In the genomic region with DNA sequence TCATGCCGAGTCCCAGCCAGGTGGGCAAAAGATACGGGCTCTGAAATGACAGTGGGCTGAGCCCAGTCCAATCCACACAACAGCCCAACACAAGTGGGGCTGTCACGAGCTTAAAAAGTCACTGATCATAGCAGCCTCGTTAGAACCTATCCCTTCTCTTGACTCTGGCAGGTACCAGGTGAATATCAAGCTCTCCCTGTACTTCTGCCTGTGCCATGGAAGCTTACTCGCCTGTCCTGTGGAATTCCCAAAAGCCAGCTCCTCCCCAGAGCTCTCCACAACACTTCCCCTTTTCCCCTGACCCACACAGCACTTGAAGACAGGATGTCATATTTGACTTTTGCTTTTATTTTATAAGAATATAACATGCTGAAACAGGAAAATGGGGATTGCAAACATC, we compare ENCODE assay signal across 15 cellular contexts. TPM values are rescaled to one million over a fixed set of nuclear protein-coding genes. Genes with fewer than 3 reads are reported as not detected.
DNase-seq lines count a peak whose midpoint lies in the region; FAIRE-seq and TF ChIP-seq lines count a peak whose summit lies in the region.
"Had no signal": no experiment of that assay in that cellular context is flagged by ENCODE, and none has a peak within 500 bp of the region (broad histone marks: within the 10 kb centered on the region; RNA-seq: fewer than 3 reads in every experiment).

No MANE protein-coding gene starts in this region.

- H3K4me1 ChIP-seq in BLaER1 (peaks cover 50% of the 10 kb centered on the region), NT2/D1 (ENCODE audit: insufficient read depth, insufficient read length) (peaks cover 8% of the 10 kb centered on the region), H1 (replicated peaks in 1 of 4; ENCODE audit: control insufficient read depth in 3 of 4, insufficient read depth in 4 of 4, low read length in 3 of 4) (peaks cover 0 to 10% (median 6%) of the 10 kb centered on the region in 4 experiments; a peak in 6 of 7 replicates)

- H3K23ac ChIP-seq in H1 (ENCODE audit: insufficient read length), result no peak overlapping the region

- no peak overlapping the region for H4K8ac ChIP-seq in H1 (ENCODE audit: extremely low read depth, insufficient read depth, low read length)

- 88% methylated on average over 5 of the region's 5 CpGs; no CpG with 5 or more reads in 1 of the 2 experiments for WGBS in H1 (ENCODE audit: extremely low coverage in 1 of 2, insufficient coverage in 1 of 2, insufficient read length in 1 of 2, insufficient replicate concordance in 2 of 2, low coverage in 1 of 2, low lambda C conversion rate in 2 of 2, missing lambda C conversion rate in 1 of 2), 2 experiments

- no peak for TF ChIP-seq EP300 in H1 (IDR thresholded peaks at IDR 0.05; ENCODE audit: borderline replicate concordance in 1 of 2, low read depth in 2 of 2, low read length in 2 of 2)

- H3K23me2 ChIP-seq in H1 (ENCODE audit: low read depth, low read length), result no peaks in the 10 kb centered on the region; the same call in 1 of the 2 replicates

- no peak overlapping the region for H2AK5ac ChIP-seq in H1 (ENCODE audit: low read depth, low read length)

- DNase-seq in GM12891 (ENCODE audit: insufficient read length, low spot score) (no peak), NT2/D1 (ENCODE audit: low read depth, low spot score) (no peak), H1 (ENCODE audit: low read depth in 1 of 2, low spot score in 2 of 2) (no peak), NCI-H2029 (lab: John Stamatoyannopoulos, UW) (no peak), MV-4-11 (lab: John Stamatoyannopoulos, UW) (no peak)
- no peak for DNase-seq in activated naive CD4-positive, alpha-beta T cell (lab: John Stamatoyannopoulos, UW)
- DNase-seq: CD4-positive, alpha-beta T cell; DMS79; KG1; NCI-H1048; NCI-H526 treated with DMSO at 0.1 percent for 48 hours; PC-9; SJCRH30 had no signal

- no peak overlapping the region for H2AFZ ChIP-seq in H1 (ENCODE audit: low read length)
- H2AFZ ChIP-seq: GM23338, PC-9 had no signal

- peaks cover 39% of the 10 kb centered on the region for H4K20me1 ChIP-seq in BLaER1
- H4K20me1 ChIP-seq in H1 (replicated peaks in 1 of 2; ENCODE audit: control insufficient read depth in 1 of 2, insufficient read depth in 2 of 2, low read length in 2 of 2), result peaks cover 2 to 4% of the 10 kb centered on the region in 2 experiments

- CTCF ChIA-PET in H1 (lab: Charles Lee; ENCODE audit: partially characterized antibody), result interaction anchor here (0.6 to 37.1 kb wide), 28 partner anchors 10 to 517 kb away, joined by 3 to 1131 read pairs (median 4); a partner anchor contains a TSS

- no peak overlapping the region for H3K56ac ChIP-seq in H1 (replicated peaks; ENCODE audit: insufficient read length, low read depth, low read length)

- no peak overlapping the region for H2BK20ac ChIP-seq in H1 (ENCODE audit: low read length)

- H3K4me2 ChIP-seq in BLaER1 (no peak overlapping the region; the same call in 1 of the 2 replicates), H1 (ENCODE audit: insufficient read depth in 1 of 2, low read depth in 2 of 2, low read length in 2 of 2) (no peak overlapping the region)
- H3K4me2 ChIP-seq: GM23338, PC-9 had no signal

- no peak overlapping the region for H4K5ac ChIP-seq in H1 (ENCODE audit: insufficient read length, low read depth, low read length)

- H3K9me3 ChIP-seq in BLaER1 (no peaks in the 10 kb centered on the region), NT2/D1 (ENCODE audit: insufficient read depth, low read length) (no peaks in the 10 kb centered on the region), H1 (ENCODE audit: insufficient read depth in 2 of 2, low read depth in 1 of 2, low read length in 1 of 2) (no peaks in the 10 kb centered on the region)
- H3K9me3 ChIP-seq: SJCRH30 had no signal

- H2BK5ac ChIP-seq in H1 (ENCODE audit: low read depth, low read length), result no peak overlapping the region

- H4K91ac ChIP-seq in H1 (replicated peaks; ENCODE audit: insufficient read length, low read length), result no peak overlapping the region

- H3K9ac ChIP-seq in BLaER1, result 0 out of 2 replicates have a peak overlapping the region, but pooled peaks have one; percentile 31
- peak overlapping the region; percentile 14 for H3K9ac ChIP-seq in NT2/D1 (ENCODE audit: insufficient read length, low read depth)
- no peak overlapping the region for H3K9ac ChIP-seq in H1 (replicated peaks in 1 of 4; ENCODE audit: extremely low read depth in 1 of 4, low read depth in 3 of 4, low read length in 3 of 4)

- no peak for TF ChIP-seq RAD21 in H1 (IDR thresholded peaks at IDR 0.05 in 1 of 2, conservative IDR thresholded peaks at IDR 0.05 in 1 of 2; ENCODE audit: low read depth in 2 of 2, low read length in 2 of 2)

- peaks cover 37% of the 10 kb centered on the region for H3K36me3 ChIP-seq in BLaER1
- peaks cover 42% of the 10 kb centered on the region for H3K36me3 ChIP-seq in NT2/D1 (ENCODE audit: insufficient read depth, insufficient read length, low read length)
- peaks cover 10 to 15% (median 12%) of the 10 kb centered on the region in 4 experiments; a peak in 5 of 8 replicates for H3K36me3 ChIP-seq in H1 (ENCODE audit: control insufficient read depth in 2 of 4, insufficient read depth in 4 of 4, low read length in 3 of 4)

- no peak for TF ChIP-seq CTCF in H1 (IDR thresholded peaks at IDR 0.05; ENCODE audit: control extremely low read depth in 1 of 3, insufficient read depth in 1 of 3, low read depth in 1 of 3, low read length in 3 of 3)

- H3K27me3 ChIP-seq in BLaER1 (no peaks in the 10 kb centered on the region), NT2/D1 (ENCODE audit: insufficient read depth, insufficient read length) (peaks cover 6% of the 10 kb centered on the region), H1 (replicated peaks in 1 of 4; ENCODE audit: control insufficient read depth in 3 of 4, extremely low read depth in 1 of 4, insufficient read depth in 3 of 4, low read length in 3 of 4) (peaks cover 0 to 6% (median 3%) of the 10 kb centered on the region in 4 experiments; a peak in 4 of 7 replicates)
- H3K27me3 ChIP-seq: SJCRH30 had no signal

- no peak overlapping the region for H2BK120ac ChIP-seq in H1 (replicated peaks; ENCODE audit: low read depth, low read length)

- TF ChIP-seq POLR2A in GM12891 (IDR thresholded peaks at IDR 0.05; ENCODE audit: low read depth, low read length), result peak; percentile 23; the same call in 1 of the 2 replicates
- TF ChIP-seq POLR2A in H1 (IDR thresholded peaks at IDR 0.05; ENCODE audit: control extremely low read depth in 1 of 2, low read depth in 2 of 2, low read length in 2 of 2), result 0 out of 3 replicates have a peak, but pooled peaks of 1 of the 2 experiments have one; percentile 2

- no peak overlapping the region for H3K4ac ChIP-seq in H1 (replicated peaks; ENCODE audit: insufficient read length, low read depth, low read length)

- H3K79me1 ChIP-seq in H1 (ENCODE audit: low read depth, low read length), result no peaks in the 10 kb centered on the region

- H3K79me2 ChIP-seq in H1 (ENCODE audit: control insufficient read depth in 1 of 2, insufficient read depth in 2 of 2, low read length in 2 of 2), result no peaks in the 10 kb centered on the region

- H3K4me3 ChIP-seq in BLaER1 (no peak overlapping the region), NT2/D1 (ENCODE audit: insufficient read length, low read depth) (no peak overlapping the region), H1 (ENCODE audit: extremely low read depth in 1 of 4, insufficient read depth in 2 of 4, low read depth in 3 of 4, low read length in 4 of 4) (no peak overlapping the region)
- H3K4me3 ChIP-seq: GM23338, PC-9, SJCRH30 had no signal

- POLR2A ChIA-PET in H1 (lab: Charles Lee; ENCODE audit: partially characterized antibody), result interaction anchor here (0.6 to 15.0 kb wide), 6 partner anchors 8 to 188 kb away, joined by 3 to 231 read pairs (median 5); a partner anchor contains a TSS

- H3K27ac ChIP-seq in BLaER1 (no peak overlapping the region), H1 (ENCODE audit: low read depth, low read length) (no peak overlapping the region)
- H3K27ac ChIP-seq: PC-9, SJCRH30 had no signal

- no peak overlapping the region for H2BK15ac ChIP-seq in H1 (ENCODE audit: low read length)

- no peak overlapping the region for H3K18ac ChIP-seq in H1 (ENCODE audit: extremely low read depth, low read length)

- H2BK12ac ChIP-seq in H1 (ENCODE audit: low read depth, low read length), result no peak overlapping the region

- H3K14ac ChIP-seq in H1 (ENCODE audit: insufficient read length), result no peak overlapping the region

- FAIRE-seq in GM12891 (lab: Jason Lieb, UNC), result no peak
- FAIRE-seq in H1 (lab: Jason Lieb, UNC), result no peak

TF ChIP-seq in GM12891, 5 proteins besides CTCF, POLR2A, EP300 and RAD21:
- TF ChIP-seq TAF1 (IDR thresholded peaks at IDR 0.05; ENCODE audit: low read depth, low read length) (no peak), SPI1 (IDR thresholded peaks at IDR 0.05; ENCODE audit: low read depth, low read length) (peak; percentile 60)

TF ChIP-seq in H1, 55 proteins besides CTCF, POLR2A, EP300 and RAD21:
- TF ChIP-seq POLR2AphosphoS5 (IDR thresholded peaks at IDR 0.05; ENCODE audit: low read depth, low read length), result 0 out of 2 replicates have a peak, but pooled peaks have one; percentile 53
- no peak for TF ChIP-seq GTF2F1 (IDR thresholded peaks at IDR 0.05; ENCODE audit: borderline replicate concordance, low read depth, low read length)
TF ChIP-seq in H1: peak in this region for 1.

RNA-seq across cellular contexts. Expression of a gene that starts 5.9 kb away (rescaled TPM):
- 40.3 TPM for polyA plus RNA-seq in GM12891 (2012; ENCODE audit: low read depth, missing spikeins)
- total RNA-seq in H1 (2021; fragmentation: NEBNext Ultra II Directional; extraction: Animal tissue kit (Norgen Biotek cat#: 25700)), result 8.1 and 9.8 TPM in 2 replicates
- 5.7 and 7.7 TPM in 2 replicates for polyA plus RNA-seq in H1 (2011; rRNA removed)
- 8.6 TPM for polyA plus RNA-seq in H1 (2011; cell fraction: cytosol; rRNA removed)
- polyA plus RNA-seq in H1 (2011; cell fraction: nucleus; rRNA removed), result 9.3 TPM
- polyA plus RNA-seq in H1 (2012, experiment 1 of 2), result 7.5 to 8.3 TPM (median 8.1 TPM) in 4 replicates
- 8.6 TPM for polyA plus RNA-seq in H1 (2012, experiment 2 of 2)
- polyA plus RNA-seq in H1 (2013, experiment 1 of 2), result 5.7 TPM
- 5.4 TPM for polyA plus RNA-seq in H1 (2013, experiment 2 of 2)
- polyA minus RNA-seq in H1 (2011; rRNA and poly(A)+ RNA removed), result 4.1 and 5.1 TPM in 2 replicates
- polyA minus RNA-seq in H1 (2011; cell fraction: cytosol; rRNA and poly(A)+ RNA removed), result 5.7 TPM
- 6.7 TPM for polyA minus RNA-seq in H1 (2011; cell fraction: nucleus; rRNA and poly(A)+ RNA removed)
- total RNA-seq: PC-9 had no signal

RNA-seq across cellular contexts. Expression of a gene that starts 9.2 kb away (rescaled TPM):
- polyA plus RNA-seq in GM12891 (2012; ENCODE audit: low read depth, missing spikeins), result 2.8 TPM
- total RNA-seq in H1 (2021; fragmentation: NEBNext Ultra II Directional; extraction: Animal tissue kit (Norgen Biotek cat#: 25700)), result 0.57 and 0.78 TPM in 2 replicates
- 0.27 and 0.39 TPM in 2 replicates for polyA plus RNA-seq in H1 (2011; rRNA removed)
- polyA plus RNA-seq in H1 (2011; cell fraction: cytosol; rRNA removed), result 0.56 TPM
- polyA plus RNA-seq in H1 (2011; cell fraction: nucleus; rRNA removed), result 0.43 TPM
- 0.42 to 0.69 TPM (median 0.55 TPM) in 4 replicates for polyA plus RNA-seq in H1 (2012, experiment 1 of 2)
- 0.08 TPM for polyA plus RNA-seq in H1 (2012, experiment 2 of 2)
- polyA plus RNA-seq in H1 (2013, experiment 1 of 2), result 0.28 TPM
- 0.29 TPM for polyA plus RNA-seq in H1 (2013, experiment 2 of 2)
- 0.63 and 0.73 TPM in 2 replicates for polyA minus RNA-seq in H1 (2011; rRNA and poly(A)+ RNA removed)
- polyA minus RNA-seq in H1 (2011; cell fraction: cytosol; rRNA and poly(A)+ RNA removed), result 0.51 TPM
- polyA minus RNA-seq in H1 (2011; cell fraction: nucleus; rRNA and poly(A)+ RNA removed), result 0.60 TPM

Comparison
In these comparisons a context has a peak if more than half of its experiments do, and no peak if none do; other contexts are left out.
1. H3K9ac ChIP-seq: peak in BLaER1 (single experiment) and NT2/D1 (single experiment); none in H1 (0 of 4).